Comparison of ENCODE assay signal across 16 cellular contexts in genomic region chr4:17066972-17067371, GRCh38.
DNase-seq lines count a peak whose midpoint lies in the region; ATAC-seq, FAIRE-seq and TF ChIP-seq lines count a peak whose summit lies in the region.
"Had no signal": no experiment of that assay in that cellular context is flagged by ENCODE, and none has a peak within 500 bp of the region (broad histone marks: within the 10 kb centered on the region; RNA-seq: fewer than 3 reads in every experiment).

No MANE protein-coding gene starts in this region.

- TF ChIP-seq CTCF in fibroblast of villous mesenchyme (IDR thresholded peaks at IDR 0.05; ENCODE audit: insufficient read depth, low read depth, low read length) (no peak), natural killer cell (IDR thresholded peaks at IDR 0.05) (no peak), Calu3 (IDR thresholded peaks at IDR 0.05; ENCODE audit: unreplicated experiment) (no peak), vagina (IDR thresholded peaks at IDR 0.05) (no peak)

- H3K27me3 Mint-ChIP-seq in natural killer cell (ENCODE audit: low read depth in 2 of 2) (peaks cover 0 to 6% of the 10 kb centered on the region in 2 donors), Calu3 (ENCODE audit: unreplicated experiment) (no peaks in the 10 kb centered on the region)
- H3K27me3 Mint-ChIP-seq: activated CD4-positive, alpha-beta memory T cell treated with anti-CD3 and anti-CD28 coated beads, Interleukin-2, amount 10 ng/mL, durations not matched to agents 7 days and 5 days; activated naive CD8-positive, alpha-beta T cell treated with anti-CD3 and anti-CD28 coated beads for 36 hours had no signal

- H3K4me1 ChIP-seq in adipocyte (ENCODE audit: control insufficient read depth, insufficient read depth, low read length) (peaks cover 53% of the 10 kb centered on the region), vagina (peaks cover 30% of the 10 kb centered on the region)

- H3K36me3 Mint-ChIP-seq in natural killer cell (no peaks in the 10 kb centered on the region), Calu3 (ENCODE audit: insufficient read depth, unreplicated experiment) (no peaks in the 10 kb centered on the region)
- H3K36me3 Mint-ChIP-seq: activated naive CD8-positive, alpha-beta T cell treated with anti-CD3 and anti-CD28 coated beads for 36 hours had no signal

- peak; percentile 62 for FAIRE-seq in H54 (lab: Jason Lieb, UNC)
- FAIRE-seq: G401.6 had no signal

- peaks cover 12% of the 10 kb centered on the region for H3K9me3 ChIP-seq in adipocyte (ENCODE audit: control insufficient read depth, low read length)
- H3K9me3 ChIP-seq in vagina, result no peaks in the 10 kb centered on the region
- H3K9me3 ChIP-seq: ovary had no signal

- H3K4me1 Mint-ChIP-seq in natural killer cell, result no peaks in the 10 kb centered on the region
- no peaks in the 10 kb centered on the region for H3K4me1 Mint-ChIP-seq in Calu3 (ENCODE audit: low read depth, unreplicated experiment)
- H3K4me1 Mint-ChIP-seq: activated CD4-positive, alpha-beta memory T cell treated with anti-CD3 and anti-CD28 coated beads, Interleukin-2, amount 10 ng/mL, durations not matched to agents 7 days and 5 days; activated naive CD8-positive, alpha-beta T cell treated with anti-CD3 and anti-CD28 coated beads for 36 hours had no signal

- no peaks in the 10 kb centered on the region for H3K36me3 ChIP-seq in adipocyte (ENCODE audit: control insufficient read depth, insufficient read depth, low read length, severe bottlenecking)
- no peaks in the 10 kb centered on the region for H3K36me3 ChIP-seq in vagina
- H3K36me3 ChIP-seq: ovary had no signal

- DNase-seq in H54 (ENCODE audit: insufficient read length, low spot score) (peak; percentile 43), adipocyte (ENCODE audit: low read depth) (peak; percentile 92), fibroblast of villous mesenchyme (ENCODE audit: low read depth) (peak; percentile 65), stromal cell of bone marrow (ENCODE audit: low read depth) (peak; percentile 92), natural killer cell (no peak), Calu3 (no peak), left lobe of liver (ENCODE audit: low spot score) (no peak), vagina (ENCODE audit: extremely low spot score in 2 of 2) (no peak)
- DNase-seq: activated CD4-positive, alpha-beta memory T cell treated with anti-CD3 and anti-CD28 coated beads, Interleukin-2, amount 10 ng/mL, durations not matched to agents 7 days and 5 days; activated naive CD8-positive, alpha-beta T cell treated with anti-CD3 and anti-CD28 coated beads for 36 hours; endodermal cell; H9; NCI-H510A treated with DMSO at 0.1 percent for 48 hours; ovary; T-helper 1 cell had no signal

- no peak for TF ChIP-seq POLR2A in H54 (IDR thresholded peaks at IDR 0.05; ENCODE audit: low read depth, low read length)
- TF ChIP-seq POLR2A in vagina (IDR thresholded peaks at IDR 0.05), result no peak

- peak overlapping the region; percentile 36 for H3K9ac ChIP-seq in adipocyte (ENCODE audit: low read length)

- H3K4me3 Mint-ChIP-seq in natural killer cell, result no peak overlapping the region
- H3K4me3 Mint-ChIP-seq in Calu3 (ENCODE audit: low read depth, unreplicated experiment), result no peak overlapping the region
- H3K4me3 Mint-ChIP-seq: activated CD4-positive, alpha-beta memory T cell treated with anti-CD3 and anti-CD28 coated beads, Interleukin-2, amount 10 ng/mL, durations not matched to agents 7 days and 5 days; activated naive CD8-positive, alpha-beta T cell treated with anti-CD3 and anti-CD28 coated beads for 36 hours; endodermal cell; H9 had no signal

- H3K9me3 Mint-ChIP-seq in natural killer cell, result peaks cover 0 to 2% of the 10 kb centered on the region in 2 donors
- no peaks in the 10 kb centered on the region for H3K9me3 Mint-ChIP-seq in Calu3 (ENCODE audit: low read depth, unreplicated experiment)
- H3K9me3 Mint-ChIP-seq: activated CD4-positive, alpha-beta memory T cell treated with anti-CD3 and anti-CD28 coated beads, Interleukin-2, amount 10 ng/mL, durations not matched to agents 7 days and 5 days; endodermal cell; H9 had no signal

- H3K4me3 ChIP-seq in adipocyte (ENCODE audit: low read length) (no peak overlapping the region), fibroblast of villous mesenchyme (ENCODE audit: low read depth, low read length) (no peak overlapping the region), vagina (no peak overlapping the region)
- H3K4me3 ChIP-seq: ovary had no signal

- ATAC-seq in natural killer cell (no peak), left lobe of liver (no peak)

- H3K27me3 ChIP-seq in adipocyte (replicated peaks; ENCODE audit: control insufficient read depth, insufficient read depth, low read length) (no peaks in the 10 kb centered on the region), vagina (no peaks in the 10 kb centered on the region)
- H3K27me3 ChIP-seq: ovary had no signal

- no peak overlapping the region for H3K27ac ChIP-seq in vagina
- H3K27ac ChIP-seq: ovary had no signal

- CTCF ChIA-PET in Calu3 (lab: Charles Lee), result no interaction called here

- no TSS peak for BruUV-seq in Calu3 (replicated peaks; lab: Mats Ljungman, UMichigan)

- intact Hi-C loops in natural killer cell (cut with micrococcal nuclease), result no loop called here
- intact Hi-C loops in Calu3 (cut with micrococcal nuclease; ENCODE audit: unreplicated experiment), result no loop called here
- intact Hi-C loops in vagina (cut with DNase I), result no loop called here

- H3K27ac Mint-ChIP-seq in natural killer cell (no peak overlapping the region), Calu3 (ENCODE audit: unreplicated experiment) (no peak overlapping the region)
- H3K27ac Mint-ChIP-seq: activated CD4-positive, alpha-beta memory T cell treated with anti-CD3 and anti-CD28 coated beads, Interleukin-2, amount 10 ng/mL, durations not matched to agents 7 days and 5 days; activated naive CD8-positive, alpha-beta T cell treated with anti-CD3 and anti-CD28 coated beads for 36 hours; endodermal cell; H9 had no signal

Comparison
In these comparisons a context has a peak if more than half of its experiments do, and no peak if none do; other contexts are left out.
1. DNase-seq: peak in H54 (single experiment), adipocyte (single experiment), fibroblast of villous mesenchyme (single experiment) and stromal cell of bone marrow (single experiment); none in natural killer cell (single experiment), Calu3 (single experiment), left lobe of liver (single experiment) and vagina (0 of 2).